In genomic region chr19:5249526-5249925, GRCh38 we compare ENCODE assay signal across 25 cellular contexts.
DNase-seq lines count a peak whose midpoint lies in the region; ATAC-seq, FAIRE-seq and TF ChIP-seq lines count a peak whose summit lies in the region.
"Had no signal": no experiment of that assay in that cellular context is flagged by ENCODE, and none has a peak within 500 bp of the region (broad histone marks: within the 10 kb centered on the region; RNA-seq: fewer than 3 reads in every experiment).

No MANE protein-coding gene starts in this region.

- 89% methylated on average over 3 of the region's 3 CpGs; no CpG with 5 or more reads in 1 of the 2 experiments for WGBS in H1 (ENCODE audit: extremely low coverage in 1 of 2, insufficient coverage in 1 of 2, insufficient read length in 1 of 2, insufficient replicate concordance in 2 of 2, low coverage in 1 of 2, low lambda C conversion rate in 2 of 2, missing lambda C conversion rate in 1 of 2), 2 experiments

- no peak overlapping the region for H2AFZ ChIP-seq in GM23338
- no peak overlapping the region for H2AFZ ChIP-seq in H1 (ENCODE audit: low read length)

- H3K23ac ChIP-seq in H1 (ENCODE audit: insufficient read length), result no peak overlapping the region

- TF ChIP-seq CTCF in GM23338 (conservative IDR thresholded peaks at IDR 0.05; ENCODE audit: low read depth in 2 of 2) (no peak), HEK293 (tag by site-specific recombination; IDR thresholded peaks at IDR 0.05) (no peak), H1 (IDR thresholded peaks at IDR 0.05; ENCODE audit: control extremely low read depth in 1 of 3, insufficient read depth in 1 of 3, low read depth in 1 of 3, low read length in 3 of 3) (no peak)

- H3K18ac ChIP-seq in H1 (ENCODE audit: extremely low read depth, low read length), result no peak overlapping the region

- H3K4me3 Mint-ChIP-seq in GM23338, result no peak overlapping the region; the same call in 2 of the 3 replicates
- H3K4me3 Mint-ChIP-seq: CD14-positive monocyte; CD4-positive, alpha-beta memory T cell; CD4-positive, CD25-positive, alpha-beta regulatory T cell; CD8-positive, alpha-beta memory T cell had no signal

- ATAC-seq in GM23338 (no peak), GM19463 (IDR thresholded peaks at IDR 0.05; ENCODE audit: unreplicated experiment) (no peak), HG02973 (IDR thresholded peaks at IDR 0.05; ENCODE audit: unreplicated experiment) (no peak)
- ATAC-seq: GM12878 had no signal

- no peaks in the 10 kb centered on the region for H3K9me2 ChIP-seq in GM23338 (ENCODE audit: insufficient read depth)

- 0 out of 2 replicates have a peak, but pooled peaks cover 14% of the 10 kb centered on the region for H3F3A ChIP-seq in GM23338 (replicated peaks; ENCODE audit: low read depth)

- no peak overlapping the region for H2BK20ac ChIP-seq in H1 (ENCODE audit: low read length)

- no peak overlapping the region for H3K9ac ChIP-seq in H1 (replicated peaks in 1 of 4; ENCODE audit: extremely low read depth in 1 of 4, low read depth in 3 of 4, low read length in 3 of 4)
- H3K9ac ChIP-seq: BLaER1 had no signal

- POLR2A ChIA-PET in HEK293 (lab: Yijun Ruan, JAX), result interaction anchor here (0.6 kb wide), 1 partner anchor 433 kb away, joined by 10 read pairs; no protein-coding TSS in a partner anchor
- POLR2A ChIA-PET in H1 (lab: Charles Lee; ENCODE audit: partially characterized antibody), result interaction anchor here (1.2 kb wide), 2 partner anchors 18 to 26 kb away, joined by 3 read pairs; no protein-coding TSS in a partner anchor

- CTCF ChIA-PET in HEK293 (lab: Yijun Ruan, JAX) (interaction anchor here (0.6 kb wide), 1 partner anchor 10 kb away, joined by 3 read pairs; no protein-coding TSS in a partner anchor), H1 (lab: Charles Lee; ENCODE audit: partially characterized antibody) (no interaction called here)

- H3K27me3 Mint-ChIP-seq in GM23338 (ENCODE audit: insufficient read depth, low read depth, poor library complexity), result peaks cover 10% of the 10 kb centered on the region
- H3K27me3 Mint-ChIP-seq: CD4-positive, CD25-positive, alpha-beta regulatory T cell had no signal

- no peak for FAIRE-seq in H1 (lab: Jason Lieb, UNC)
- FAIRE-seq: A204.1, GM12878, GM12892, GM18507 had no signal

- H4K91ac ChIP-seq in H1 (replicated peaks; ENCODE audit: insufficient read length, low read length), result no peak overlapping the region

- no peak overlapping the region for H3K4me2 ChIP-seq in GM23338
- no peak overlapping the region for H3K4me2 ChIP-seq in H1 (ENCODE audit: insufficient read depth in 1 of 2, low read depth in 2 of 2, low read length in 2 of 2)
- H3K4me2 ChIP-seq: BLaER1 had no signal

- peak overlapping the region; percentile 52; the same call in 1 of the 2 replicates for H3K27ac Mint-ChIP-seq in GM23338
- H3K27ac Mint-ChIP-seq: CD14-positive monocyte; CD4-positive, alpha-beta memory T cell; CD4-positive, CD25-positive, alpha-beta regulatory T cell; CD8-positive, alpha-beta memory T cell had no signal

- H2AK5ac ChIP-seq in H1 (ENCODE audit: low read depth, low read length), result 0 out of 2 replicates have a peak overlapping the region, but pooled peaks have one; percentile 26

- no peak overlapping the region for H3K56ac ChIP-seq in H1 (replicated peaks; ENCODE audit: insufficient read length, low read depth, low read length)

- no peak overlapping the region for H2BK15ac ChIP-seq in H1 (ENCODE audit: low read length)

- no peak overlapping the region for H4K8ac ChIP-seq in H1 (ENCODE audit: extremely low read depth, insufficient read depth, low read length)

- H4K20me1 ChIP-seq in GM23338 (replicated peaks; ENCODE audit: insufficient read depth) (no peaks in the 10 kb centered on the region; the same call in 1 of the 2 replicates), H1 (replicated peaks in 1 of 2; ENCODE audit: control insufficient read depth in 1 of 2, insufficient read depth in 2 of 2, low read length in 2 of 2) (peaks cover 0 to 2% of the 10 kb centered on the region in 2 experiments)

- H2BK12ac ChIP-seq in H1 (ENCODE audit: low read depth, low read length), result no peak overlapping the region

- no peak for TF ChIP-seq EP300 in H1 (IDR thresholded peaks at IDR 0.05; ENCODE audit: borderline replicate concordance in 1 of 2, low read depth in 2 of 2, low read length in 2 of 2)

- peaks cover 47% of the 10 kb centered on the region for H3K4me1 Mint-ChIP-seq in GM23338
- H3K4me1 Mint-ChIP-seq: CD14-positive monocyte; CD4-positive, alpha-beta memory T cell; CD8-positive, alpha-beta memory T cell had no signal

- H3K4ac ChIP-seq in H1 (replicated peaks; ENCODE audit: insufficient read length, low read depth, low read length), result no peak overlapping the region

- DNase-seq in GM23338 (ENCODE audit: low spot score) (no peak), H1 (ENCODE audit: low read depth in 1 of 2, low spot score in 2 of 2) (no peak)
- DNase-seq: 8988T; ACHN; BE2C; CD4-positive, alpha-beta memory T cell; CD4-positive, CD25-positive, alpha-beta regulatory T cell; CD8-positive, alpha-beta memory T cell; COR-L47; DMS 273 treated with DMSO at 0.1 percent for 48 hours; DMS153; DMS53; DMS79; DND-41; EL; GDM1 had no signal

- peaks cover 7% of the 10 kb centered on the region; the same call in 1 of the 2 replicates for H3K36me3 ChIP-seq in GM23338 (ENCODE audit: insufficient read depth)
- H3K36me3 ChIP-seq in HEK293 (ENCODE audit: control insufficient read depth in 2 of 2, insufficient read depth in 1 of 2, low read length in 2 of 2), result peaks cover 0 to 5% of the 10 kb centered on the region in 2 experiments; a peak in 1 of 3 replicates
- peaks cover 0 to 16% (median 6%) of the 10 kb centered on the region in 4 experiments; a peak in 6 of 8 replicates for H3K36me3 ChIP-seq in H1 (ENCODE audit: control insufficient read depth in 2 of 4, insufficient read depth in 4 of 4, low read length in 3 of 4)

- no peaks in the 10 kb centered on the region for H3K27me3 ChIP-seq in GM23338 (ENCODE audit: insufficient read depth)
- H3K27me3 ChIP-seq in H1 (replicated peaks in 1 of 4; ENCODE audit: control insufficient read depth in 3 of 4, extremely low read depth in 1 of 4, insufficient read depth in 3 of 4, low read length in 3 of 4), result no peaks in the 10 kb centered on the region
- H3K27me3 ChIP-seq: BE2C, BLaER1 had no signal

- H3K9me3 Mint-ChIP-seq in GM23338, result peaks cover 4% of the 10 kb centered on the region; the same call in 1 of the 3 replicates

- H3K27ac ChIP-seq in GM23338 (ENCODE audit: low read depth) (no peak overlapping the region), HEK293 (ENCODE audit: extremely low read depth, low read depth, low read length) (no peak overlapping the region), H1 (ENCODE audit: low read depth, low read length) (no peak overlapping the region)
- H3K27ac ChIP-seq: BLaER1 had no signal

- H3K79me2 ChIP-seq in GM23338 (replicated peaks; ENCODE audit: insufficient read depth) (no peaks in the 10 kb centered on the region), H1 (ENCODE audit: control insufficient read depth in 1 of 2, insufficient read depth in 2 of 2, low read length in 2 of 2) (no peaks in the 10 kb centered on the region)

- H2BK120ac ChIP-seq in H1 (replicated peaks; ENCODE audit: low read depth, low read length), result no peak overlapping the region

- peaks cover 44% of the 10 kb centered on the region for H3K4me1 ChIP-seq in GM23338 (ENCODE audit: insufficient read depth)
- H3K4me1 ChIP-seq in HEK293 (ENCODE audit: control insufficient read depth, insufficient read depth, low read length), result no peaks in the 10 kb centered on the region
- peaks cover 3 to 27% (median 9%) of the 10 kb centered on the region in 4 experiments; a peak in 6 of 7 replicates for H3K4me1 ChIP-seq in H1 (replicated peaks in 1 of 4; ENCODE audit: control insufficient read depth in 3 of 4, insufficient read depth in 4 of 4, low read length in 3 of 4)
- H3K4me1 ChIP-seq: BE2C had no signal

- H3K14ac ChIP-seq in H1 (ENCODE audit: insufficient read length), result no peak overlapping the region

- no peaks in the 10 kb centered on the region; the same call in 1 of the 2 replicates for H3K23me2 ChIP-seq in H1 (ENCODE audit: low read depth, low read length)

- TF ChIP-seq RAD21 in H1 (IDR thresholded peaks at IDR 0.05 in 1 of 2, conservative IDR thresholded peaks at IDR 0.05 in 1 of 2; ENCODE audit: low read depth in 2 of 2, low read length in 2 of 2), result no peak

- peaks cover 5% of the 10 kb centered on the region for H3K79me1 ChIP-seq in H1 (ENCODE audit: low read depth, low read length)

- TF ChIP-seq POLR2A in H1 (IDR thresholded peaks at IDR 0.05; ENCODE audit: control extremely low read depth in 1 of 2, low read depth in 2 of 2, low read length in 2 of 2), result no peak

- peaks cover 44% of the 10 kb centered on the region for H3K36me3 Mint-ChIP-seq in GM23338 (ENCODE audit: low read depth)
- H3K36me3 Mint-ChIP-seq: CD14-positive monocyte; CD4-positive, alpha-beta memory T cell; CD8-positive, alpha-beta memory T cell had no signal

- H2BK5ac ChIP-seq in H1 (ENCODE audit: low read depth, low read length), result no peak overlapping the region

- no peak overlapping the region for H4K5ac ChIP-seq in H1 (ENCODE audit: insufficient read length, low read depth, low read length)

- no peak overlapping the region for H3K4me3 ChIP-seq in GM23338
- no peak overlapping the region for H3K4me3 ChIP-seq in HEK293 (ENCODE audit: low read depth, low read length)
- H3K4me3 ChIP-seq in H1 (ENCODE audit: extremely low read depth in 1 of 4, insufficient read depth in 2 of 4, low read depth in 3 of 4, low read length in 4 of 4), result no peak overlapping the region
- H3K4me3 ChIP-seq: BLaER1, GM12878 had no signal

- no peaks in the 10 kb centered on the region for H3K9me3 ChIP-seq in HEK293 (ENCODE audit: control insufficient read depth, insufficient read depth, low read depth, low read length)
- 0 out of 4 replicates have a peak, but pooled peaks cover 0 to under 1% of the 10 kb centered on the region in 2 experiments for H3K9me3 ChIP-seq in H1 (ENCODE audit: insufficient read depth in 2 of 2, low read depth in 1 of 2, low read length in 1 of 2)
- H3K9me3 ChIP-seq: BE2C had no signal

TF ChIP-seq in GM23338, 12 proteins besides CTCF, POLR2A, EP300 and RAD21 (continues in another document):
- TF ChIP-seq STAT1 (IDR thresholded peaks at IDR 0.05; ENCODE audit: unreplicated experiment), result no peak

TF ChIP-seq in H1, 55 proteins besides CTCF, POLR2A, EP300 and RAD21:
- TF ChIP-seq KDM1A (IDR thresholded peaks at IDR 0.05; ENCODE audit: borderline replicate concordance, low read length), result peak; percentile 50; the same call in 1 of the 2 replicates
- TF ChIP-seq CBX5 (IDR thresholded peaks at IDR 0.05; ENCODE audit: low read depth, low read length), result no peak
